ENCODE assay signal across 1 cellular context in the genomic region with DNA sequence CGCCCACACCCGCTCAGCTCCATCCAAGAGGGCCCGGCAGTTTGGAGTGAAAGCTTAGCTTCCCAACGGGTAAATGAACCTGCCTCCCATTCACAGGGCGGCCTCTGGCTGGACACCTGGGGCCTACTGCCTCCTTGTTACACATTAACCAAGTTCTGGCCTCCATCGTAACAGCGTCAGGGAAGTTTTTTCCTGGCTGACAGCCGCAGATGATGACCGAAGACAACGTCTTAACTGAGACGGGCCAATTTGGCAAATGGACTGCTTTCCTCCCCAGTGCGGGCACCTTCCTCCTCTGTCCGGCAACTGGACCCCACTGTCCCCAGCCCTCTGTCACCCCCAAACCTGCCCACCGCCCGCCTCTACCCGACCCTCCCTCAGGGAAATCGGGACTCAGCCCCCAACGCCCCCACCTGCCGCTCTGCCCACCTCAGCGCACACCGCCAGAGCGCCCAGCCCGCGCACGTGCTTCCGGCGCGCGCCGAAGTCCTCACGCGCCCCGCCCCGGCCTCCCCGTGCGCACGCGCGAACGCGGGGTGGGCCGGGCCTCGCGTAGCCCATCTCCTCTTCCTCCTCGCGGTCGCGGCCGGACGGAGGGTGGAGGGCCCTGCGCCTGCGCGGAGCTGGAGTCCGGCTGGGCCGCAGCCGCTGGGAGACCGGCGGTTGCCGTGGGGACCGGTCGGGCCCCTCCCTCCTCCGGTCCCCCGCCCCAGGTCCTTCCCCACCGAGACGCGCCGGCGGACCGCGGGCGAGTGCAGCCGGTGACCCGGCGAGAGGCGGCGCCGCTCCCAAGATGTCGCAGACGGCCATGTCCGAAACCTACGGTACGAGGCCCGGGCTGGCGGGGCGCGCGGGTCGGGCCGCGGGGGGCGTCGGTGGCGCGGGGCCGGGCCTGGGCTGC.
TF ChIP-seq lines count a peak whose summit lies in the region.

A gene with protein sequence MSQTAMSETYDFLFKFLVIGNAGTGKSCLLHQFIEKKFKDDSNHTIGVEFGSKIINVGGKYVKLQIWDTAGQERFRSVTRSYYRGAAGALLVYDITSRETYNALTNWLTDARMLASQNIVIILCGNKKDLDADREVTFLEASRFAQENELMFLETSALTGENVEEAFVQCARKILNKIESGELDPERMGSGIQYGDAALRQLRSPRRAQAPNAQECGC (plus strand): TSS at position 565 of the 901 bp plus-strand sequence. CDS start 229 bp downstream, at position 794.

TF ChIP-seq in K562, 482 proteins besides CTCF, POLR2A, EP300 and RAD21 (continued from another document):
- TF ChIP-seq, protein P1, sequence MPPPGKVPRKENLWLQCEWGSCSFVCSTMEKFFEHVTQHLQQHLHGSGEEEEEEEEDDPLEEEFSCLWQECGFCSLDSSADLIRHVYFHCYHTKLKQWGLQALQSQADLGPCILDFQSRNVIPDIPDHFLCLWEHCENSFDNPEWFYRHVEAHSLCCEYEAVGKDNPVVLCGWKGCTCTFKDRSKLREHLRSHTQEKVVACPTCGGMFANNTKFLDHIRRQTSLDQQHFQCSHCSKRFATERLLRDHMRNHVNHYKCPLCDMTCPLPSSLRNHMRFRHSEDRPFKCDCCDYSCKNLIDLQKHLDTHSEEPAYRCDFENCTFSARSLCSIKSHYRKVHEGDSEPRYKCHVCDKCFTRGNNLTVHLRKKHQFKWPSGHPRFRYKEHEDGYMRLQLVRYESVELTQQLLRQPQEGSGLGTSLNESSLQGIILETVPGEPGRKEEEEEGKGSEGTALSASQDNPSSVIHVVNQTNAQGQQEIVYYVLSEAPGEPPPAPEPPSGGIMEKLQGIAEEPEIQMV (tag; conservative IDR thresholded peaks at IDR 0.05; ENCODE audit: low read depth), result no peak
- TF ChIP-seq SMAD1 (IDR thresholded peaks at IDR 0.05; ENCODE audit: low read depth, low read length, partially characterized antibody) (no peak), SNIP1 (IDR thresholded peaks at IDR 0.05; ENCODE audit: low read depth) (no peak), ZC3H4 (CRISPR knock-in tag; IDR thresholded peaks at IDR 0.05; ENCODE audit: borderline replicate concordance) (no peak), RBM15 (IDR thresholded peaks at IDR 0.05; ENCODE audit: insufficient read depth, low read length) (no peak), ZNF232 (CRISPR knock-in tag; IDR thresholded peaks at IDR 0.05) (no peak)
- TF ChIP-seq, protein P2, sequence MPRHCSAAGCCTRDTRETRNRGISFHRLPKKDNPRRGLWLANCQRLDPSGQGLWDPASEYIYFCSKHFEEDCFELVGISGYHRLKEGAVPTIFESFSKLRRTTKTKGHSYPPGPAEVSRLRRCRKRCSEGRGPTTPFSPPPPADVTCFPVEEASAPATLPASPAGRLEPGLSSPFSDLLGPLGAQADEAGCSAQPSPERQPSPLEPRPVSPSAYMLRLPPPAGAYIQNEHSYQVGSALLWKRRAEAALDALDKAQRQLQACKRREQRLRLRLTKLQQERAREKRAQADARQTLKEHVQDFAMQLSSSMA (CRISPR knock-in tag; IDR thresholded peaks at IDR 0.05), result 0 out of 2 replicates have a peak, but pooled peaks have one; percentile 42
- TF ChIP-seq, protein P3, sequence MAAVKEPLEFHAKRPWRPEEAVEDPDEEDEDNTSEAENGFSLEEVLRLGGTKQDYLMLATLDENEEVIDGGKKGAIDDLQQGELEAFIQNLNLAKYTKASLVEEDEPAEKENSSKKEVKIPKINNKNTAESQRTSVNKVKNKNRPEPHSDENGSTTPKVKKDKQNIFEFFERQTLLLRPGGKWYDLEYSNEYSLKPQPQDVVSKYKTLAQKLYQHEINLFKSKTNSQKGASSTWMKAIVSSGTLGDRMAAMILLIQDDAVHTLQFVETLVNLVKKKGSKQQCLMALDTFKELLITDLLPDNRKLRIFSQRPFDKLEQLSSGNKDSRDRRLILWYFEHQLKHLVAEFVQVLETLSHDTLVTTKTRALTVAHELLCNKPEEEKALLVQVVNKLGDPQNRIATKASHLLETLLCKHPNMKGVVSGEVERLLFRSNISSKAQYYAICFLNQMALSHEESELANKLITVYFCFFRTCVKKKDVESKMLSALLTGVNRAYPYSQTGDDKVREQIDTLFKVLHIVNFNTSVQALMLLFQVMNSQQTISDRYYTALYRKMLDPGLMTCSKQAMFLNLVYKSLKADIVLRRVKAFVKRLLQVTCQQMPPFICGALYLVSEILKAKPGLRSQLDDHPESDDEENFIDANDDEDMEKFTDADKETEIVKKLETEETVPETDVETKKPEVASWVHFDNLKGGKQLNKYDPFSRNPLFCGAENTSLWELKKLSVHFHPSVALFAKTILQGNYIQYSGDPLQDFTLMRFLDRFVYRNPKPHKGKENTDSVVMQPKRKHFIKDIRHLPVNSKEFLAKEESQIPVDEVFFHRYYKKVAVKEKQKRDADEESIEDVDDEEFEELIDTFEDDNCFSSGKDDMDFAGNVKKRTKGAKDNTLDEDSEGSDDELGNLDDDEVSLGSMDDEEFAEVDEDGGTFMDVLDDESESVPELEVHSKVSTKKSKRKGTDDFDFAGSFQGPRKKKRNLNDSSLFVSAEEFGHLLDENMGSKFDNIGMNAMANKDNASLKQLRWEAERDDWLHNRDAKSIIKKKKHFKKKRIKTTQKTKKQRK (IDR thresholded peaks at IDR 0.05; ENCODE audit: borderline replicate concordance, low read depth, low read length), result no peak
- TF ChIP-seq, protein P4, sequence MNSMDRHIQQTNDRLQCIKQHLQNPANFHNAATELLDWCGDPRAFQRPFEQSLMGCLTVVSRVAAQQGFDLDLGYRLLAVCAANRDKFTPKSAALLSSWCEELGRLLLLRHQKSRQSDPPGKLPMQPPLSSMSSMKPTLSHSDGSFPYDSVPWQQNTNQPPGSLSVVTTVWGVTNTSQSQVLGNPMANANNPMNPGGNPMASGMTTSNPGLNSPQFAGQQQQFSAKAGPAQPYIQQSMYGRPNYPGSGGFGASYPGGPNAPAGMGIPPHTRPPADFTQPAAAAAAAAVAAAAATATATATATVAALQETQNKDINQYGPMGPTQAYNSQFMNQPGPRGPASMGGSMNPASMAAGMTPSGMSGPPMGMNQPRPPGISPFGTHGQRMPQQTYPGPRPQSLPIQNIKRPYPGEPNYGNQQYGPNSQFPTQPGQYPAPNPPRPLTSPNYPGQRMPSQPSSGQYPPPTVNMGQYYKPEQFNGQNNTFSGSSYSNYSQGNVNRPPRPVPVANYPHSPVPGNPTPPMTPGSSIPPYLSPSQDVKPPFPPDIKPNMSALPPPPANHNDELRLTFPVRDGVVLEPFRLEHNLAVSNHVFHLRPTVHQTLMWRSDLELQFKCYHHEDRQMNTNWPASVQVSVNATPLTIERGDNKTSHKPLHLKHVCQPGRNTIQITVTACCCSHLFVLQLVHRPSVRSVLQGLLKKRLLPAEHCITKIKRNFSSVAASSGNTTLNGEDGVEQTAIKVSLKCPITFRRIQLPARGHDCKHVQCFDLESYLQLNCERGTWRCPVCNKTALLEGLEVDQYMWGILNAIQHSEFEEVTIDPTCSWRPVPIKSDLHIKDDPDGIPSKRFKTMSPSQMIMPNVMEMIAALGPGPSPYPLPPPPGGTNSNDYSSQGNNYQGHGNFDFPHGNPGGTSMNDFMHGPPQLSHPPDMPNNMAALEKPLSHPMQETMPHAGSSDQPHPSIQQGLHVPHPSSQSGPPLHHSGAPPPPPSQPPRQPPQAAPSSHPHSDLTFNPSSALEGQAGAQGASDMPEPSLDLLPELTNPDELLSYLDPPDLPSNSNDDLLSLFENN (IDR thresholded peaks at IDR 0.05; ENCODE audit: low read depth in 2 of 2, low read length in 2 of 2), result no peak; a peak in 1 of 4 replicates
